ENCODE assay signal across 17 cellular contexts in the genomic region with DNA sequence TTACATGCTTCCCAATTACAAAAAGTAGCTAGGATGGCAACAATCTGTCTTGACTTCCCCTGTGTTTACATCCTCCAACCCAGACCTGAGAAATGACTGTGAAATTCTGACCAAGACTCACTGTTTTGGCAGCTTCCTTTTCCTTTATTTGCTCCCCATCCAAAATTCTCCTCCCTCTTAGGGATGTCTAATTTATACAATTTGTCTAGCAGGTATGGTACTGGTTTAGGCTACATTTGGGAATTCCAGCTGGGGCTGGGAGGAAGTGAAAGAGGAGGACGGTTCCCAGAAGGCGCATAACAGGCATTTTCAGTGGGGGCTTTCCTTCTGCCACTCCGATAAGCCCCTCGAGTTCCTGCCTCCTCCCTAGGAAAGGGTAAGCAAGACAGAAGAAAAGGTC.
DNase-seq lines count a peak whose midpoint lies in the region; ATAC-seq, FAIRE-seq and TF ChIP-seq lines count a peak whose summit lies in the region.
"Had no signal": no experiment of that assay in that cellular context is flagged by ENCODE, and none has a peak within 500 bp of the region (broad histone marks: within the 10 kb centered on the region; RNA-seq: fewer than 3 reads in every experiment).

No MANE protein-coding gene starts in this region.

- CTCF ChIA-PET in A549 (lab: Yijun Ruan, JAX) = interaction anchor here (2.2 kb wide), 1 partner anchor 10 kb away, joined by 7 read pairs; no protein-coding TSS in a partner anchor

- TF ChIP-seq RAD21 in A549 (conservative IDR thresholded peaks at IDR 0.05 in 1 of 2, IDR thresholded peaks at IDR 0.05 in 1 of 2) = no peak

- no peak overlapping the region for H3K18ac ChIP-seq in neuronal stem cell (ENCODE audit: low read length)

- no peak for TF ChIP-seq EP300 in A549 (IDR thresholded peaks at IDR 0.05)

- H3K27me3 ChIP-seq in HUES48 (ENCODE audit: control insufficient read depth, insufficient read depth, low read length) (peaks cover 30% of the 10 kb centered on the region), iPS-20b (ENCODE audit: insufficient read depth, low read length) (peaks cover 31% of the 10 kb centered on the region), neuronal stem cell (ENCODE audit: control insufficient read depth in 3 of 3, insufficient read depth in 3 of 3, low read depth in 1 of 3, low read length in 3 of 3) (peaks cover 0 to 22% (median 16%) of the 10 kb centered on the region in 3 experiments)
- H3K27me3 ChIP-seq: SJSA1 had no signal

- H3K14ac ChIP-seq in neuronal stem cell (ENCODE audit: low read length) = no peak overlapping the region

- H3K9ac ChIP-seq in HUES48 (ENCODE audit: low read depth, low read length) (no peak overlapping the region), iPS-20b (ENCODE audit: low read depth, low read length) (no peak overlapping the region), neuronal stem cell (ENCODE audit: low read depth, low read length, poor library complexity) (no peak overlapping the region)

- no peak overlapping the region for H2BK15ac ChIP-seq in neuronal stem cell (ENCODE audit: low read length)

- H3K36me3 ChIP-seq in HUES48 (ENCODE audit: control insufficient read depth, insufficient read depth, low read length) (no peaks in the 10 kb centered on the region), iPS-20b (ENCODE audit: insufficient read depth, low read depth, low read length) (no peaks in the 10 kb centered on the region), neuronal stem cell (replicated peaks in 1 of 2; ENCODE audit: control insufficient read depth in 2 of 2, insufficient read depth in 2 of 2, low read length in 2 of 2) (no peaks in the 10 kb centered on the region)
- H3K36me3 ChIP-seq: SJSA1 had no signal

- H2BK12ac ChIP-seq in neuronal stem cell (ENCODE audit: low read length) = no peak overlapping the region

- H2BK120ac ChIP-seq in neuronal stem cell (ENCODE audit: low read depth, low read length) = no peak overlapping the region

- no peak for ATAC-seq in A549

- H2BK5ac ChIP-seq in neuronal stem cell (ENCODE audit: low read length) = no peak overlapping the region

- H3K4me1 ChIP-seq in A549 (peaks cover 15% of the 10 kb centered on the region), HUES48 (ENCODE audit: control insufficient read depth, insufficient read depth, low read length) (peaks cover 7% of the 10 kb centered on the region; the same call in 1 of the 2 replicates), iPS-20b (ENCODE audit: insufficient read depth, low read length) (peaks cover 10% of the 10 kb centered on the region; the same call in 1 of the 2 replicates), neuronal stem cell (ENCODE audit: control insufficient read depth in 2 of 2, insufficient read depth in 1 of 2, low read depth in 1 of 2, low read length in 2 of 2) (peaks cover 0 to 9% of the 10 kb centered on the region in 2 donors)
- H3K4me1 ChIP-seq: SJSA1 had no signal

- H3K27ac ChIP-seq in A549 = no peak overlapping the region
- H3K27ac ChIP-seq in HUES48 (ENCODE audit: low read depth, low read length) = no peak overlapping the region
- no peak overlapping the region for H3K27ac ChIP-seq in iPS-20b (ENCODE audit: low read length)
- H3K27ac ChIP-seq in neuronal stem cell (replicated peaks; ENCODE audit: low read length) = no peak overlapping the region
- H3K27ac ChIP-seq: RWPE1, SJSA1 had no signal

- DNase-seq in A549 (ENCODE audit: low read depth in 1 of 2, low spot score in 1 of 2) (no peak), cerebellum (ENCODE audit: low spot score) (peak; percentile 36), LoVo (ENCODE audit: low spot score) (no peak), AML-193 (lab: John Stamatoyannopoulos, UW) (no peak), neuronal stem cell (ENCODE audit: low spot score) (no peak)
- DNase-seq in stimulated activated CD4-positive, alpha-beta T cell treated with anti-CD3 and anti-CD28 coated beads, Interleukin-4, amount 100 ng/mL, for 24 hours = no peak
- DNase-seq: CD4-positive, CD25-positive, alpha-beta regulatory T cell; GOT3; Kasumi-1; NCI-H1436; OCI-M1 had no signal

- TF ChIP-seq CTCF in A549 (IDR thresholded peaks at IDR 0.05) = no peak

- H3K79me1 ChIP-seq in neuronal stem cell (ENCODE audit: low read depth, low read length) = no peaks in the 10 kb centered on the region

- no peak overlapping the region for H3K23ac ChIP-seq in neuronal stem cell (ENCODE audit: low read depth, low read length, poor library complexity)

- POLR2A ChIA-PET in A549 (lab: Yijun Ruan, JAX) = no interaction called here

- TF ChIP-seq POLR2A in A549 (IDR thresholded peaks at IDR 0.05; ENCODE audit: low read length) = no peak

- H4K91ac ChIP-seq in neuronal stem cell (ENCODE audit: low read depth, low read length, poor library complexity) = no peak overlapping the region

- H3K9me3 ChIP-seq in A549 (no peaks in the 10 kb centered on the region), HUES48 (ENCODE audit: control insufficient read depth, insufficient read depth, low read length) (no peaks in the 10 kb centered on the region), iPS-20b (ENCODE audit: insufficient read depth, low read depth, low read length) (no peaks in the 10 kb centered on the region), neuronal stem cell (replicated peaks in 1 of 2; ENCODE audit: control insufficient read depth in 2 of 2, insufficient read depth in 1 of 2, low read depth in 1 of 2, low read length in 2 of 2) (no peaks in the 10 kb centered on the region)
- H3K9me3 ChIP-seq: SJSA1 had no signal

- peak overlapping the region; percentile 85 for H3K4me2 ChIP-seq in A549
- no peak overlapping the region for H3K4me2 ChIP-seq in neuronal stem cell (ENCODE audit: insufficient read depth, low read length, poor library complexity, severe bottlenecking)

- peak; percentile 7 for FAIRE-seq in A549 (lab: Jason Lieb, UNC)
- FAIRE-seq: A204.1, D721Med had no signal

- 84% methylated on average over 4 of the region's 4 CpGs for WGBS in A549 (ENCODE audit: missing lambda C conversion rate)
- WGBS in neuronal stem cell (ENCODE audit: extremely low coverage in 2 of 2, insufficient read length in 2 of 2, insufficient replicate concordance in 1 of 2), 2 donors = no CpG with 5 or more reads among the region's 4 CpGs

- no peak overlapping the region for H3K4ac ChIP-seq in neuronal stem cell (ENCODE audit: low read length)

- no peak overlapping the region for H4K8ac ChIP-seq in neuronal stem cell (ENCODE audit: low read depth, low read length)

- H2AFZ ChIP-seq in neuronal stem cell (ENCODE audit: low read length) = no peak overlapping the region

- H3K4me3 ChIP-seq in A549 (no peak overlapping the region), HUES48 (ENCODE audit: low read depth, low read length) (peak overlapping the region; percentile 62), iPS-20b (ENCODE audit: low read length) (peak overlapping the region; percentile 63; the same call in 1 of the 2 replicates), neuronal stem cell (ENCODE audit: low read length in 2 of 2) (no peak overlapping the region)
- H3K4me3 ChIP-seq: SJSA1 had no signal

- H2AK5ac ChIP-seq in neuronal stem cell (ENCODE audit: low read depth, low read length) = no peak overlapping the region

TF ChIP-seq in A549, 52 proteins besides CTCF, POLR2A, EP300 and RAD21:
- TF ChIP-seq JUN (IDR thresholded peaks at IDR 0.05) = no peak
- TF ChIP-seq MYC (IDR thresholded peaks at IDR 0.05; ENCODE audit: borderline replicate concordance, low read length) = no peak
- TF ChIP-seq RCOR1 (IDR thresholded peaks at IDR 0.05; ENCODE audit: low read depth, low read length) = no peak
- no peak for TF ChIP-seq SMC3 (IDR thresholded peaks at IDR 0.05)
- TF ChIP-seq CEBPB (IDR thresholded peaks at IDR 0.05) = no peak
- no peak for TF ChIP-seq JUNB (IDR thresholded peaks at IDR 0.05)

Comparison
In these comparisons a context has a peak if more than half of its experiments do, and no peak if none do; other contexts are left out.
1. H3K4me3 ChIP-seq: peak in HUES48 (single experiment) and iPS-20b (single experiment); none in A549 (single experiment) and neuronal stem cell (0 of 2).